ENCODE assay signal across 1 cellular context in the genomic region with DNA sequence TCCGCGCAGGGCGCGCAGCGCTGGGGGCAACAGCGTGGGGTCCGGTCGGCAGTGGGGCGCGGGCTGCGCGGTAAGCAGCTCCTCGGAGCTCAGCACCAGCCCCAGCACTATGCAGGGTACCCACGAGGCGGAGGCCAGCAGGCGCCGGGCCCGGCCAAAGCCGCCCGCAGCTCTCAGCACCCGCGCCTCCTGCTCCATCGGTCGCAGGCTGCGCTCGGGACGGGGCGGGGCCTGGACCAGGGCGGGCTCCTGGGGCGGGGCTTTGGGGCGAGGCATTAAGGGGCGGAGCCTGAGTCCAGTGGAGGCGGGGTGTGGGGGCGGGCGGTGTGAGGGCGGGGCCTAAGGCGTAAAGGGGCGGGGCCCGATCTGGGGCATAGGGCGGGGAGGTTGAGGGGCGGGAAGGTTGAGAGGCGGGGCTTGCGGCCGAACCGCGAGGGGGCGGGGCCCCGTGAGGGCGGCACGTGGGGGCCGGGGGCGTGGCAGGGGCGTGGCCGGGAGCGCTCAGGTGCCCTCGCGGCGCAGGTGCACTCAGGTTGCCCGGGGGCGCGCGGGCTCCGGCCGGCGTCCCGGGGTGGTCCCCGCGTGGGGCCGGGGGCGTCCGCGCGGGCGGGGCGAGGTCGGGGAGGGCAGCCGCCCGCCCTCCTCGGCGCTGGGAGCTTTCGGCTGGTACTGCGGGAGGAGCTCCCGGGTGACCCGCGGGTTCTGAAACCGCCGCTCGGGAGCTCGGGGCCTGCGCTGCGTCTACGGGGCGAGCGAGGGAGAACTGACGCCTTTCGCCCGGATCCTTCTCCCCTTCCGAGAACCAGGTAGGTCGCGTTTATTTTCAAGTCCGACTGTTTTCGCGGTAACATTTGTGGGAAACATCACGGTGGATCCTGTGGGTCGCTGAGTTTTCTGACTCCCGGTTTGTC.
TF ChIP-seq lines count a peak whose summit lies in the region.

No MANE protein-coding gene starts in this region.

TF ChIP-seq in GM23338, 12 proteins besides CTCF, POLR2A, EP300 and RAD21:
- TF ChIP-seq POLR2AphosphoS5 (IDR thresholded peaks at IDR 0.05; ENCODE audit: low read depth) (peak; percentile 42), ZNF331 (CRISPR knock-in tag; IDR thresholded peaks at IDR 0.05; ENCODE audit: low read depth) (no peak)
